ENCODE assay signal across 21 cellular contexts in genomic region chr14:36284971-36285595, GRCh38. TPM values are rescaled to one million over a fixed set of nuclear protein-coding genes. Genes with fewer than 3 reads are reported as not detected.
A peak's percentile ranks its signal among the peaks of the same experiment; 100 is the strongest.
DNase-seq lines count a peak whose midpoint lies in the region; ATAC-seq, FAIRE-seq and TF ChIP-seq lines count a peak whose summit lies in the region.
"Had no signal": no experiment of that assay in that cellular context is flagged by ENCODE, and none has a peak within 500 bp of the region (broad histone marks: within the 10 kb centered on the region; RNA-seq: fewer than 3 reads in every experiment).

No MANE protein-coding gene starts in this region.

- no peak overlapping the region for H3K14ac ChIP-seq in IMR-90 (replicated peaks; ENCODE audit: low read depth, low read length)
- no peak overlapping the region for H3K14ac ChIP-seq in H1 (ENCODE audit: insufficient read length)

- no peak overlapping the region for H2BK5ac ChIP-seq in IMR-90 (ENCODE audit: low read depth, low read length, poor library complexity, severe bottlenecking)
- no peak overlapping the region for H2BK5ac ChIP-seq in H1 (ENCODE audit: low read depth, low read length)

- H2BK120ac ChIP-seq in IMR-90 (ENCODE audit: low read depth, low read length) = no peak overlapping the region
- H2BK120ac ChIP-seq in H1 (replicated peaks; ENCODE audit: low read depth, low read length) = no peak overlapping the region

- H3K23ac ChIP-seq in IMR-90 (ENCODE audit: low read depth, low read length) = no peak overlapping the region
- H3K23ac ChIP-seq in H1 (ENCODE audit: insufficient read length) = no peak overlapping the region

- H4K20me1 ChIP-seq in IMR-90 (ENCODE audit: insufficient read depth, low read length) (no peaks in the 10 kb centered on the region), H1 (replicated peaks in 1 of 2; ENCODE audit: control insufficient read depth in 1 of 2, insufficient read depth in 2 of 2, low read length in 2 of 2) (no peaks in the 10 kb centered on the region), PC-3 (ENCODE audit: low read length) (no peaks in the 10 kb centered on the region)
- H4K20me1 ChIP-seq: BLaER1 had no signal

- TF ChIP-seq CTCF in A549 (IDR thresholded peaks at IDR 0.05) (no peak), IMR-90 (conservative IDR thresholded peaks at IDR 0.05; ENCODE audit: low read depth, low read length) (no peak), H1 (IDR thresholded peaks at IDR 0.05; ENCODE audit: control extremely low read depth in 1 of 3, insufficient read depth in 1 of 3, low read depth in 1 of 3, low read length in 3 of 3) (no peak), PC-3 (conservative IDR thresholded peaks at IDR 0.05; ENCODE audit: low read depth, low read length) (no peak)

- H3K4me1 ChIP-seq in A549 (no peaks in the 10 kb centered on the region), IMR-90 (ENCODE audit: control insufficient read depth, insufficient read depth, low read length) (no peaks in the 10 kb centered on the region), H1 (replicated peaks in 1 of 4; ENCODE audit: control insufficient read depth in 3 of 4, insufficient read depth in 4 of 4, low read length in 3 of 4) (peaks cover 0 to 9% (median 4%) of the 10 kb centered on the region in 4 experiments; a peak in 2 of 7 replicates), PC-3 (ENCODE audit: insufficient read depth, low read length) (no peaks in the 10 kb centered on the region)
- H3K4me1 ChIP-seq: BLaER1 had no signal

- H3K4ac ChIP-seq in IMR-90 (ENCODE audit: low read depth, low read length) = no peak overlapping the region
- no peak overlapping the region for H3K4ac ChIP-seq in H1 (replicated peaks; ENCODE audit: insufficient read length, low read depth, low read length)

- WGBS in A549 (ENCODE audit: missing lambda C conversion rate) = 48% methylated on average over 4 of the region's 4 CpGs
- no CpG with 5 or more reads among the region's 4 CpGs for WGBS in IMR-90 (ENCODE audit: extremely low coverage in 2 of 2, insufficient read length in 1 of 2), 2 experiments
- WGBS in H1 (ENCODE audit: extremely low coverage in 1 of 2, insufficient coverage in 1 of 2, insufficient read length in 1 of 2, insufficient replicate concordance in 2 of 2, low coverage in 1 of 2, low lambda C conversion rate in 2 of 2, missing lambda C conversion rate in 1 of 2), 2 experiments = 91% methylated on average over 4 of the region's 4 CpGs; no CpG with 5 or more reads in 1 of the 2 experiments

- H4K91ac ChIP-seq in IMR-90 (ENCODE audit: insufficient read depth, low read depth, low read length) (no peak overlapping the region), H1 (replicated peaks; ENCODE audit: insufficient read length, low read length) (no peak overlapping the region)

- H3K36me3 ChIP-seq in IMR-90 (ENCODE audit: control insufficient read depth, insufficient read depth, low read length) (no peaks in the 10 kb centered on the region), H1 (ENCODE audit: control insufficient read depth in 2 of 4, insufficient read depth in 4 of 4, low read length in 3 of 4) (no peaks in the 10 kb centered on the region), PC-3 (ENCODE audit: low read depth, low read length) (no peaks in the 10 kb centered on the region)
- H3K36me3 ChIP-seq: BLaER1 had no signal

- no peak overlapping the region for H3K27ac ChIP-seq in A549
- no peak overlapping the region for H3K27ac ChIP-seq in IMR-90 (ENCODE audit: insufficient read depth, low read length)
- no peak overlapping the region for H3K27ac ChIP-seq in H1 (ENCODE audit: low read depth, low read length)
- no peak overlapping the region for H3K27ac ChIP-seq in PC-3 (ENCODE audit: low read length)
- H3K27ac ChIP-seq: BLaER1 had no signal

- H4K8ac ChIP-seq in IMR-90 (ENCODE audit: low read depth in 2 of 2, low read length in 2 of 2) (no peak overlapping the region), H1 (ENCODE audit: extremely low read depth, insufficient read depth, low read length) (no peak overlapping the region)

- H3K9me3 ChIP-seq in A549 (no peaks in the 10 kb centered on the region), IMR-90 (ENCODE audit: control insufficient read depth, insufficient read depth, low read length) (no peaks in the 10 kb centered on the region), H1 (ENCODE audit: insufficient read depth in 2 of 2, low read depth in 1 of 2, low read length in 1 of 2) (no peaks in the 10 kb centered on the region), PC-3 (ENCODE audit: low read length) (no peaks in the 10 kb centered on the region)
- H3K9me3 ChIP-seq: BLaER1 had no signal

- no peaks in the 10 kb centered on the region for H3K79me2 ChIP-seq in H1 (ENCODE audit: control insufficient read depth in 1 of 2, insufficient read depth in 2 of 2, low read length in 2 of 2)
- H3K79me2 ChIP-seq in PC-3 (ENCODE audit: low read length) = no peaks in the 10 kb centered on the region

- H3K56ac ChIP-seq in IMR-90 (ENCODE audit: extremely low read depth, insufficient read depth, low read length) (no peak overlapping the region), H1 (replicated peaks; ENCODE audit: insufficient read length, low read depth, low read length) (no peak overlapping the region)

- H2BK20ac ChIP-seq in IMR-90 (ENCODE audit: low read depth, low read length) (no peak overlapping the region), H1 (ENCODE audit: low read length) (no peak overlapping the region)

- POLR2A ChIA-PET in A549 (lab: Yijun Ruan, JAX) (interaction anchor here (0.6 kb wide), 1 partner anchor 36 kb away, joined by 3 read pairs; the partner anchor contains the start of gene MBIP), IMR-90 (lab: Charles Lee; ENCODE audit: unreplicated experiment) (no interaction called here), H1 (lab: Charles Lee; ENCODE audit: partially characterized antibody) (interaction anchor here (1.4 kb wide), 1 partner anchor 11 kb away, joined by 3 read pairs; no protein-coding TSS in a partner anchor), PC-3 (lab: Charles Lee; ENCODE audit: unreplicated experiment) (no interaction called here)

- CTCF ChIA-PET in A549 (lab: Yijun Ruan, JAX) (interaction anchor here (1.0 to 1.2 kb wide), 3 partner anchors 10 to 215 kb away, joined by 3 to 4 read pairs (median 4); no protein-coding TSS in a partner anchor), IMR-90 (lab: Yijun Ruan, JAX) (interaction anchor here (0.5 kb wide), 1 partner anchor 12 kb away, joined by 3 read pairs; no protein-coding TSS in a partner anchor), H1 (lab: Charles Lee; ENCODE audit: partially characterized antibody) (interaction anchor here (1.1 to 1.5 kb wide), 3 partner anchors 9 to 240 kb away, joined by 3 to 4 read pairs (median 4); no protein-coding TSS in a partner anchor), PC-3 (lab: Charles Lee) (no interaction called here)

- no peak overlapping the region for H4K5ac ChIP-seq in IMR-90 (ENCODE audit: low read depth, low read length)
- no peak overlapping the region for H4K5ac ChIP-seq in H1 (ENCODE audit: insufficient read length, low read depth, low read length)

- no peak for TF ChIP-seq POLR2A in A549 (IDR thresholded peaks at IDR 0.05; ENCODE audit: low read length)
- no peak for TF ChIP-seq POLR2A in IMR-90 (IDR thresholded peaks at IDR 0.05; ENCODE audit: low read depth, low read length)
- no peak for TF ChIP-seq POLR2A in H1 (IDR thresholded peaks at IDR 0.05; ENCODE audit: control extremely low read depth in 1 of 2, low read depth in 2 of 2, low read length in 2 of 2)

- H3K27me3 ChIP-seq in IMR-90 (ENCODE audit: control insufficient read depth, insufficient read depth, low read length) (peaks cover 8% of the 10 kb centered on the region), H1 (replicated peaks in 1 of 4; ENCODE audit: control insufficient read depth in 3 of 4, extremely low read depth in 1 of 4, insufficient read depth in 3 of 4, low read length in 3 of 4) (no peaks in the 10 kb centered on the region; a peak in 1 of 7 replicates), PC-3 (ENCODE audit: low read length) (peaks cover 36% of the 10 kb centered on the region)
- H3K27me3 ChIP-seq: BLaER1 had no signal

- no peaks in the 10 kb centered on the region for H3K9me2 ChIP-seq in PC-3 (replicated peaks; ENCODE audit: low read length)

- no peak overlapping the region for H2BK15ac ChIP-seq in IMR-90 (ENCODE audit: low read depth, low read length)
- H2BK15ac ChIP-seq in H1 (ENCODE audit: low read length) = no peak overlapping the region

- H3K4me2 ChIP-seq in A549 = no peak overlapping the region
- no peak overlapping the region for H3K4me2 ChIP-seq in IMR-90 (ENCODE audit: low read depth, low read length)
- H3K4me2 ChIP-seq in H1 (ENCODE audit: insufficient read depth in 1 of 2, low read depth in 2 of 2, low read length in 2 of 2) = no peak overlapping the region
- no peak overlapping the region for H3K4me2 ChIP-seq in PC-3 (ENCODE audit: low read length)
- H3K4me2 ChIP-seq: BLaER1 had no signal

- H2AFZ ChIP-seq in IMR-90 (replicated peaks; ENCODE audit: low read length, poor library complexity) (no peak overlapping the region), H1 (ENCODE audit: low read length) (no peak overlapping the region), PC-3 (ENCODE audit: low read length) (no peak overlapping the region)

- intact Hi-C loops in IMR-90 (cut with micrococcal nuclease) = no loop called here
- intact Hi-C loops in PC-3 (cut with micrococcal nuclease) = loop anchor here (10.0 kb wide), 1 partner anchor 210 kb away; no protein-coding TSS in a partner anchor

- no TSS peak for BruUV-seq in IMR-90 (replicated peaks; lab: Mats Ljungman, UMichigan)
- no TSS peak for BruUV-seq in PC-3 (replicated peaks; lab: Mats Ljungman, UMichigan)

- H3K4me3 ChIP-seq in A549 (no peak overlapping the region), IMR-90 (ENCODE audit: insufficient read depth, low read depth, low read length) (no peak overlapping the region), H1 (ENCODE audit: extremely low read depth in 1 of 4, insufficient read depth in 2 of 4, low read depth in 3 of 4, low read length in 4 of 4) (no peak overlapping the region), PC-3 (ENCODE audit: low read length) (no peak overlapping the region)
- H3K4me3 ChIP-seq: BLaER1 had no signal

- DNase-seq in A549 (ENCODE audit: low read depth in 1 of 2, low spot score in 1 of 2) = no peak
- no peak for DNase-seq in IMR-90
- DNase-seq in UCSD-AML1 (lab: John Stamatoyannopoulos, UW; ENCODE audit: unreplicated experiment) = peak; percentile 20
- DNase-seq in H1 (ENCODE audit: low read depth in 1 of 2, low spot score in 2 of 2) = no peak
- no peak for DNase-seq in NOMO-1 treated with dmso at 0.1 percent for 144 hours (lab: John Stamatoyannopoulos, UW; ENCODE audit: unreplicated experiment)
- no peak for DNase-seq in PC-3
- DNase-seq: 8988T; CD4-positive, alpha-beta T cell; CD8-positive, alpha-beta memory T cell; DMS 273 treated with DMSO at 0.1 percent for 48 hours; DMS79 treated with DMSO at 0.1 percent for 48 hours; GF-D8; GOT3; H7; HCEC 1CT had no signal

- in situ Hi-C loops in IMR-90 (cut with MboI; ENCODE audit: low sequenced_read_pairs) = no loop called here

- H3K18ac ChIP-seq in IMR-90 (ENCODE audit: low read depth, low read length) = no peak overlapping the region
- H3K18ac ChIP-seq in H1 (ENCODE audit: extremely low read depth, low read length) = no peak overlapping the region

- H3K9ac ChIP-seq in IMR-90 (ENCODE audit: low read depth, low read length) = no peak overlapping the region
- H3K9ac ChIP-seq in H1 (replicated peaks in 1 of 4; ENCODE audit: extremely low read depth in 1 of 4, low read depth in 3 of 4, low read length in 3 of 4) = no peak overlapping the region
- H3K9ac ChIP-seq in PC-3 (ENCODE audit: low read length) = no peak overlapping the region
- H3K9ac ChIP-seq: BLaER1 had no signal

- H3K23me2 ChIP-seq in H1 (ENCODE audit: low read depth, low read length) = no peaks in the 10 kb centered on the region

- dilution Hi-C loops in IMR-90 (cut with HindIII; ENCODE audit: low sequenced_read_pairs, unreplicated experiment) = no loop called here

- TF ChIP-seq RAD21 in A549 (conservative IDR thresholded peaks at IDR 0.05 in 1 of 2, IDR thresholded peaks at IDR 0.05 in 1 of 2) (no peak), IMR-90 (IDR thresholded peaks at IDR 0.05; ENCODE audit: low read length) (no peak), H1 (IDR thresholded peaks at IDR 0.05 in 1 of 2, conservative IDR thresholded peaks at IDR 0.05 in 1 of 2; ENCODE audit: low read depth in 2 of 2, low read length in 2 of 2) (no peak)

- TF ChIP-seq EP300 in A549 (IDR thresholded peaks at IDR 0.05) (no peak), H1 (IDR thresholded peaks at IDR 0.05; ENCODE audit: borderline replicate concordance in 1 of 2, low read depth in 2 of 2, low read length in 2 of 2) (no peak)

- no peaks in the 10 kb centered on the region for H3K9me1 ChIP-seq in IMR-90 (ENCODE audit: insufficient read depth, low read length)

- ATAC-seq in A549 (no peak), IMR-90 (ENCODE audit: low read depth) (no peak; the same call in 1 of the 2 replicates), HG02870 (IDR thresholded peaks at IDR 0.05; ENCODE audit: unreplicated experiment) (no peak), PC-3 (no peak), HG03565 (IDR thresholded peaks at IDR 0.05; ENCODE audit: unreplicated experiment) (no peak)

- no peak for FAIRE-seq in A549 (lab: Jason Lieb, UNC)
- FAIRE-seq in H1 (lab: Jason Lieb, UNC) = no peak
- FAIRE-seq: D721Med, GM12891, GM18507 had no signal

- no peaks in the 10 kb centered on the region for H3F3A ChIP-seq in PC-3 (ENCODE audit: low read length, unreplicated experiment)

- H2AK5ac ChIP-seq in IMR-90 (ENCODE audit: low read depth, low read length) (no peak overlapping the region), H1 (ENCODE audit: low read depth, low read length) (no peak overlapping the region)

- no peak overlapping the region for H2AK9ac ChIP-seq in IMR-90 (replicated peaks; ENCODE audit: low read depth, low read length, poor library complexity)

- H2BK12ac ChIP-seq in H1 (ENCODE audit: low read depth, low read length) = no peak overlapping the region

- H3K79me1 ChIP-seq in IMR-90 (ENCODE audit: low read depth in 1 of 2, low read length in 2 of 2) = no peaks in the 10 kb centered on the region
- H3K79me1 ChIP-seq in H1 (ENCODE audit: low read depth, low read length) = no peaks in the 10 kb centered on the region

RNA-seq across cellular contexts. Expression of gene MBIP, which starts 35.4 kb away (rescaled TPM):
- 24.3 and 33.1 TPM in 2 replicates for polyA plus RNA-seq in A549 (2011; rRNA removed)
- polyA plus RNA-seq in A549 (2012; cell fraction: cytosol; rRNA removed) = 10.0 and 10.7 TPM in 2 replicates
- polyA plus RNA-seq in A549 (2012; cell fraction: nucleus; rRNA removed) = 6.1 and 7.5 TPM in 2 replicates
- polyA plus RNA-seq in A549 (2017; fragmentation: RNase III; extraction: RNeasy Plus Mini Kit Qiagen cat#74134 plus additional on column Dnase treatment) = 16.5 to 17.4 TPM (median 17.0 TPM) in 3 replicates
- 10.9 and 13.0 TPM in 2 replicates for polyA minus RNA-seq in A549 (2011; rRNA and poly(A)+ RNA removed)
- 9.3 and 15.0 TPM in 2 replicates for total RNA-seq in IMR-90 (2012; rRNA removed)
- 16.5 and 17.4 TPM in 2 replicates for polyA plus RNA-seq in IMR-90 (2012; rRNA removed)
- 2.3 and 3.0 TPM in 2 replicates for polyA plus RNA-seq in IMR-90 (2012; cell fraction: cytosol; rRNA removed)
- 3.8 and 40.0 TPM in 2 replicates for polyA plus RNA-seq in IMR-90 (2012; cell fraction: nucleus; rRNA removed; ENCODE audit: low replicate concordance)
- total RNA-seq in H1 (2021; fragmentation: NEBNext Ultra II Directional; extraction: Animal tissue kit (Norgen Biotek cat#: 25700)) = 24.4 and 27.4 TPM in 2 replicates
- polyA plus RNA-seq in H1 (2011; rRNA removed) = 9.4 and 15.0 TPM in 2 replicates
- 19.7 TPM for polyA plus RNA-seq in H1 (2011; cell fraction: cytosol; rRNA removed)
- polyA plus RNA-seq in H1 (2011; cell fraction: nucleus; rRNA removed) = 10.6 TPM
- 14.3 to 21.4 TPM (median 14.7 TPM) in 4 replicates for polyA plus RNA-seq in H1 (2012, experiment 1 of 2)
- 5.7 TPM for polyA plus RNA-seq in H1 (2012, experiment 2 of 2)
- 24.4 TPM for polyA plus RNA-seq in H1 (2013, experiment 1 of 2)
- 23.0 TPM for polyA plus RNA-seq in H1 (2013, experiment 2 of 2)
- 14.7 and 15.9 TPM in 2 replicates for polyA minus RNA-seq in H1 (2011; rRNA and poly(A)+ RNA removed)
- polyA minus RNA-seq in H1 (2011; cell fraction: cytosol; rRNA and poly(A)+ RNA removed) = 12.6 TPM
- 31.9 TPM for polyA minus RNA-seq in H1 (2011; cell fraction: nucleus; rRNA and poly(A)+ RNA removed)
- 7.8 and 8.5 TPM in 2 replicates for total RNA-seq in PC-3 (2014; rRNA removed)

Comparison
In these comparisons a context has a peak if more than half of its experiments do, and no peak if none do; other contexts are left out.
1. POLR2A ChIA-PET loops: an anchor here in A549 (0.6 kb wide) and H1 (1.4 kb wide); none called in IMR-90 and PC-3.
2. Of the 18 proteins assayed by ChIP-seq in both H1 and A549: peak only in H1: none; only in A549: MAFK; in both: CEBPB; in neither: 16.